Comparison of ENCODE assay signal across 17 cellular contexts in genomic region chr12:117360222-117360550, GRCh38. TPM values are rescaled to one million over a fixed set of nuclear protein-coding genes. Genes with fewer than 3 reads are reported as not detected.
A peak's percentile ranks its signal among the peaks of the same experiment; 100 is the strongest.
DNase-seq lines count a peak whose midpoint lies in the region; ATAC-seq and TF ChIP-seq lines count a peak whose summit lies in the region.
"Had no signal": no experiment of that assay in that cellular context is flagged by ENCODE, and none has a peak within 500 bp of the region (broad histone marks: within the 10 kb centered on the region; RNA-seq: fewer than 3 reads in every experiment).

No MANE protein-coding gene starts in this region.

- peak overlapping the region; percentile 61 for H3K4me2 ChIP-seq in mesendoderm (ENCODE audit: low read length)

- no peak overlapping the region for H3K18ac ChIP-seq in mesendoderm (ENCODE audit: low read length)

- H3K4me1 ChIP-seq in cardiac muscle cell (ENCODE audit: low read depth) (no peaks in the 10 kb centered on the region), heart left ventricle (peaks cover 0 to 9% (median 0%) of the 10 kb centered on the region in 12 donors), esophagus (ENCODE audit: control insufficient read depth in 2 of 2, insufficient read depth in 2 of 2, low read length in 1 of 2) (no peaks in the 10 kb centered on the region), mesendoderm (ENCODE audit: control insufficient read depth, low read depth, low read length) (no peaks in the 10 kb centered on the region)

- H3K27me3 ChIP-seq in cardiac muscle cell (peaks cover 100% of the 10 kb centered on the region), heart left ventricle (peaks cover 27 to 88% (median 56%) of the 10 kb centered on the region in 9 donors), esophagus (ENCODE audit: control insufficient read depth in 1 of 2, insufficient read depth in 2 of 2, low read length in 2 of 2) (peaks cover 4 to 13% of the 10 kb centered on the region in 2 donors), mesendoderm (ENCODE audit: insufficient read depth, low read length, poor library complexity) (peaks cover 41% of the 10 kb centered on the region)

- H3K27me3 Mint-ChIP-seq in type B pancreatic cell = peaks cover 92% of the 10 kb centered on the region

- H3K4me3 Mint-ChIP-seq in type B pancreatic cell = peak overlapping the region; percentile 80
- no peak overlapping the region for H3K4me3 Mint-ChIP-seq in stimulated activated effector memory CD8-positive, alpha-beta T cell treated with anti-CD3 and anti-CD28 coated beads, Interleukin-12 subunit alpha, Interleukin-12 subunit beta, amount 100 ng/mL, for 72 hours
- H3K4me3 Mint-ChIP-seq: CD4-positive, CD25-positive, alpha-beta regulatory T cell; naive B cell had no signal

- H3K9me3 Mint-ChIP-seq in type B pancreatic cell = no peaks in the 10 kb centered on the region
- H3K9me3 Mint-ChIP-seq in stimulated activated effector memory CD8-positive, alpha-beta T cell treated with anti-CD3 and anti-CD28 coated beads, Interleukin-12 subunit alpha, Interleukin-12 subunit beta, amount 100 ng/mL, for 72 hours = no peaks in the 10 kb centered on the region

- intact Hi-C loops in heart left ventricle (cut with DNase I) = loop anchor here in 5 of 10 donors (10.0 kb wide), 2 partner anchors 125 to 315 kb away; no protein-coding TSS in a partner anchor

- no peak for TF ChIP-seq CTCF in cardiac muscle cell (IDR thresholded peaks at IDR 0.05; ENCODE audit: low read depth, low read length)
- TF ChIP-seq CTCF in heart left ventricle (IDR thresholded peaks at IDR 0.05) = no peak
- TF ChIP-seq CTCF in type B pancreatic cell (conservative IDR thresholded peaks at IDR 0.05) = no peak

- DNase-seq in cardiac muscle cell (ENCODE audit: low read depth in 1 of 2, low spot score in 1 of 2) (no peak), heart left ventricle (no peak), mesendoderm (no peak), type B pancreatic cell (ENCODE audit: extremely low spot score, unreplicated experiment) (no peak), Kasumi-1 (lab: John Stamatoyannopoulos, UW) (no peak)
- no peak for DNase-seq in stimulated activated effector memory CD8-positive, alpha-beta T cell treated with anti-CD3 and anti-CD28 coated beads, Interleukin-12 subunit alpha, Interleukin-12 subunit beta, amount 100 ng/mL, for 72 hours (ENCODE audit: low spot score in 2 of 2)
- DNase-seq: activated CD4-positive, alpha-beta T cell treated with anti-CD3 and anti-CD28 coated beads, Interleukin-2, amount 50 U/mL, for 48 hours; activated T-cell treated with anti-CD3 and anti-CD28 coated beads, Interleukin-2, amount 50 U/mL, for 48 hours; CD4-positive, CD25-positive, alpha-beta regulatory T cell; central memory CD4-positive, alpha-beta T cell; MV-4-11; naive B cell; stimulated activated CD4-positive, alpha-beta T cell treated with anti-CD3 and anti-CD28 coated beads, Interleukin-4, amount 100 ng/mL, for 1 hour; stimulated activated CD8-positive, alpha-beta memory T cell treated with anti-CD3 and anti-CD28 coated beads, Interleukin-4, amount 100 ng/mL, for 48 hours; thyroid gland had no signal

- no peak overlapping the region for H3K4ac ChIP-seq in mesendoderm (ENCODE audit: low read depth, low read length)

- H3K79me1 ChIP-seq in mesendoderm (ENCODE audit: low read length) = no peaks in the 10 kb centered on the region

- H4K5ac ChIP-seq in mesendoderm (ENCODE audit: low read length) = no peak overlapping the region

- no peak overlapping the region for H3K56ac ChIP-seq in mesendoderm (ENCODE audit: low read length)

- H3K36me3 Mint-ChIP-seq in type B pancreatic cell = no peaks in the 10 kb centered on the region
- H3K36me3 Mint-ChIP-seq in stimulated activated effector memory CD8-positive, alpha-beta T cell treated with anti-CD3 and anti-CD28 coated beads, Interleukin-12 subunit alpha, Interleukin-12 subunit beta, amount 100 ng/mL, for 72 hours = no peaks in the 10 kb centered on the region
- H3K36me3 Mint-ChIP-seq: CD4-positive, CD25-positive, alpha-beta regulatory T cell; naive B cell had no signal

- no peak overlapping the region for H3K27ac Mint-ChIP-seq in type B pancreatic cell
- no peak overlapping the region for H3K27ac Mint-ChIP-seq in stimulated activated effector memory CD8-positive, alpha-beta T cell treated with anti-CD3 and anti-CD28 coated beads, Interleukin-12 subunit alpha, Interleukin-12 subunit beta, amount 100 ng/mL, for 72 hours
- H3K27ac Mint-ChIP-seq: CD4-positive, CD25-positive, alpha-beta regulatory T cell; naive B cell had no signal

- no peaks in the 10 kb centered on the region for H3K79me2 ChIP-seq in mesendoderm (ENCODE audit: control insufficient read depth, insufficient read depth, low read length)

- no peak overlapping the region for H2BK15ac ChIP-seq in mesendoderm (replicated peaks; ENCODE audit: low read depth)

- TF ChIP-seq POLR2A in heart left ventricle (IDR thresholded peaks at IDR 0.05) = no peak

- peak overlapping the region; percentile 94 for H3K23ac ChIP-seq in mesendoderm (ENCODE audit: low read length)

- H3K27ac ChIP-seq in cardiac muscle cell = no peak overlapping the region
- H3K27ac ChIP-seq in heart left ventricle = no peak overlapping the region
- no peak overlapping the region for H3K27ac ChIP-seq in esophagus (ENCODE audit: low read depth in 2 of 2, low read length in 1 of 2)
- no peak overlapping the region for H3K27ac ChIP-seq in mesendoderm (ENCODE audit: low read depth, low read length)
- H3K27ac ChIP-seq: thyroid gland had no signal

- no peaks in the 10 kb centered on the region for H3K4me1 Mint-ChIP-seq in type B pancreatic cell (ENCODE audit: unreplicated experiment)
- H3K4me1 Mint-ChIP-seq in stimulated activated effector memory CD8-positive, alpha-beta T cell treated with anti-CD3 and anti-CD28 coated beads, Interleukin-12 subunit alpha, Interleukin-12 subunit beta, amount 100 ng/mL, for 72 hours = no peaks in the 10 kb centered on the region
- H3K4me1 Mint-ChIP-seq: CD4-positive, CD25-positive, alpha-beta regulatory T cell; naive B cell had no signal

- no peak overlapping the region for H2BK120ac ChIP-seq in mesendoderm (ENCODE audit: low read depth, low read length)

- 0 to 1% (median 0%) methylated on average over 4 to 23 of the region's 23 CpGs for WGBS in heart left ventricle, 4 donors
- WGBS in esophagus, 2 donors = 3 to 12% methylated on average over 23 of the region's 23 CpGs
- no CpG with 5 or more reads among the region's 23 CpGs for WGBS in mesendoderm (ENCODE audit: extremely low coverage, insufficient coverage, low lambda C conversion rate)

- H3K9me3 ChIP-seq in cardiac muscle cell (ENCODE audit: low read depth) = no peaks in the 10 kb centered on the region
- no peaks in the 10 kb centered on the region for H3K9me3 ChIP-seq in heart left ventricle
- peaks cover 0 to 2% of the 10 kb centered on the region in 2 donors for H3K9me3 ChIP-seq in esophagus (ENCODE audit: control insufficient read depth in 2 of 2, insufficient read depth in 1 of 2, low read depth in 1 of 2, low read length in 1 of 2)
- H3K9me3 ChIP-seq: thyroid gland had no signal

- ATAC-seq in heart left ventricle (no peak), HG02885 (IDR thresholded peaks at IDR 0.05; ENCODE audit: poor library complexity, unreplicated experiment) (no peak)
- ATAC-seq in stimulated activated effector memory CD8-positive, alpha-beta T cell treated with anti-CD3 and anti-CD28 coated beads, Interleukin-12 subunit alpha, Interleukin-12 subunit beta, amount 100 ng/mL, for 72 hours = no peak

- H3K4me3 ChIP-seq in cardiac muscle cell (peak overlapping the region; percentile 19), heart left ventricle (peak overlapping the region in 6 of 12 donors; percentile 14 to 38 (median 33)), esophagus (ENCODE audit: low read depth in 1 of 2, low read length in 2 of 2) (peak overlapping the region; percentile 40 to 44), mesendoderm (ENCODE audit: low read length) (peak overlapping the region; percentile 61)

- no peak overlapping the region for H2AK5ac ChIP-seq in mesendoderm (ENCODE audit: low read length)

- H3K36me3 ChIP-seq in cardiac muscle cell = no peaks in the 10 kb centered on the region
- H3K36me3 ChIP-seq in heart left ventricle = no peaks in the 10 kb centered on the region
- H3K36me3 ChIP-seq in esophagus (ENCODE audit: control insufficient read depth in 2 of 2, insufficient read depth in 2 of 2, low read length in 1 of 2) = no peaks in the 10 kb centered on the region
- H3K36me3 ChIP-seq in mesendoderm (ENCODE audit: control insufficient read depth, insufficient read depth, low read length) = no peaks in the 10 kb centered on the region
- H3K36me3 ChIP-seq: thyroid gland had no signal

- H4K8ac ChIP-seq in mesendoderm (ENCODE audit: low read depth, low read length) = no peak overlapping the region

- H2BK5ac ChIP-seq in mesendoderm (ENCODE audit: low read length) = no peak overlapping the region

- peak overlapping the region; percentile 36 for H3K9ac ChIP-seq in mesendoderm (ENCODE audit: low read length)

RNA-seq across cellular contexts. Expression of gene NOS1, which starts 1.2 kb away (rescaled TPM):
- total RNA-seq in cardiac muscle cell (not detected in 2 replicates), heart left ventricle (under 1 TPM; 0.02 to 0.40 (median 0.12) TPM), type B pancreatic cell (ENCODE audit: low replicate concordance) (0.48 and 0.52 TPM in 2 replicates)
- polyA plus RNA-seq in cardiac muscle cell (not detected in 2 replicates), heart left ventricle (under 1 TPM in 1 of 2 donors, not detected in 1; 0.01 TPM), esophagus (under 1 TPM; 0.32 to 0.35 TPM)
- 0.48 TPM for polyA plus RNA-seq in mesendoderm (2013, experiment 1 of 2)
- polyA plus RNA-seq in mesendoderm (2013, experiment 2 of 2) = 0.46 TPM
- total RNA-seq: CD4-positive, CD25-positive, alpha-beta regulatory T cell had no signal
- polyA plus RNA-seq: CD4-positive, CD25-positive, alpha-beta regulatory T cell had no signal
